ENCODE assay signal across 1 cellular context in the genomic region with DNA sequence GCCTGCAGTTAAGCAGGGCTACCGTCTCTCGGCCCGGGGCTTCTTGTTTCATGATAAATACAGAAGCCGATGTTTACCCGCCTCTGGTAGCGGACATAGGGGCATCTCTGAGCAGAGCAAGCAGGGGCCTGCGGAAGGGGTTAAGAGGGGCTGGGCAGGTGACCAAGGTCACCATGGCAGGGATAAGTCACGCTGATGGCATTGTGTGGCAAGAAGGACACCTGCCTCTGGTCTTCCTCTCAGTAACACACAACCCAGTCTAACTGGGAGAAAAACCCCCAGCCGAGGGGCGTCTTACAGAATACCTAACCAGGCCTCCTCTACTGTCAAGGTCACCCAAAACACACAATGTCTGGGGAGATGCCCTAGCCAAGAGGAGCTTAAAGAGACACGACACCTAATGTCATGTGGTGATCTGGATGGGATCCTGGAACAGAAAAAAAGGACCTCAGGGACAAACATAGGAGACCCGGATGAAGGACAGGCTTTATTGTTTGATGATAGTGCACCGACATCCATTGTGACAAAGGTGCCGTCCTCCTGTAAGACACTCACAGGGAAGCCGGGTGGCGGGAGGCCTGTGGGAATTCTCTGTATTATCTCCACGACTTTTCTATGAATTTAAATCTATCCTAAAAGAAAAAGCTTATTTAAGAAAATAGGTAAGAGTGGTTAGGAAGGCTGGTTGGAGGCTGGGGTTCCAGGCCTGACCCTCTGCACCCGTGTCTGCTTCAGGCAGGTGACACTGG.
TF ChIP-seq lines count a peak whose summit lies in the region.

No MANE protein-coding gene starts in this region.

TF ChIP-seq in HepG2, 621 proteins besides CTCF, POLR2A, EP300 and RAD21 (continued from another document and continues in another):
- TF ChIP-seq CAMTA2 (CRISPR knock-in tag; IDR thresholded peaks at IDR 0.05; ENCODE audit: borderline replicate concordance) (no peak), HOXA7 (CRISPR knock-in tag; IDR thresholded peaks at IDR 0.05) (no peak), RELA (CRISPR knock-in tag; IDR thresholded peaks at IDR 0.05) (no peak), PRMT3 (CRISPR knock-in tag; IDR thresholded peaks at IDR 0.05; ENCODE audit: borderline replicate concordance, low read depth) (no peak), ZNF274 (CRISPR knock-in tag; IDR thresholded peaks at IDR 0.05) (no peak), ZNF10 (CRISPR knock-in tag; IDR thresholded peaks at IDR 0.05; ENCODE audit: borderline replicate concordance, low read depth) (no peak), ZNF543 (CRISPR knock-in tag; IDR thresholded peaks at IDR 0.05) (0 out of 2 replicates have a peak, but pooled peaks have one; percentile 72), ZSCAN21 (CRISPR knock-in tag; IDR thresholded peaks at IDR 0.05; ENCODE audit: borderline replicate concordance) (0 out of 2 replicates have a peak, but pooled peaks have one; percentile 53), ZFP36L2 (CRISPR knock-in tag; IDR thresholded peaks at IDR 0.05) (no peak), KLF16 (CRISPR knock-in tag; IDR thresholded peaks at IDR 0.05) (0 out of 4 replicates have a peak, but pooled peaks of 1 of the 2 experiments have one; percentile 38), ZNF207 (IDR thresholded peaks at IDR 0.05; ENCODE audit: borderline replicate concordance) (no peak), BRD4 (CRISPR knock-in tag; IDR thresholded peaks at IDR 0.05) (no peak), CHD2 (IDR thresholded peaks at IDR 0.05; ENCODE audit: low read depth, low read length) (no peak), POLR2AphosphoS2 (IDR thresholded peaks at IDR 0.05; ENCODE audit: low read depth, low read length) (no peak), TBP (CRISPR knock-in tag; IDR thresholded peaks at IDR 0.05) (no peak), ZNF451 (CRISPR knock-in tag; IDR thresholded peaks at IDR 0.05) (no peak), SP4 (CRISPR knock-in tag; IDR thresholded peaks at IDR 0.05) (0 out of 2 replicates have a peak, but pooled peaks have one; percentile 22), RAD51 (IDR thresholded peaks at IDR 0.05; ENCODE audit: borderline replicate concordance) (no peak), ZNF343 (CRISPR knock-in tag; IDR thresholded peaks at IDR 0.05) (no peak), HIVEP1 (CRISPR knock-in tag; IDR thresholded peaks at IDR 0.05) (no peak), TRIM24 (CRISPR knock-in tag; IDR thresholded peaks at IDR 0.05) (no peak), REL (CRISPR knock-in tag; conservative IDR thresholded peaks at IDR 0.05) (no peak), ZZZ3 (CRISPR knock-in tag; IDR thresholded peaks at IDR 0.05; ENCODE audit: borderline replicate concordance) (no peak), HNRNPL (IDR thresholded peaks at IDR 0.05; ENCODE audit: low read depth, low read length) (peak; percentile 64; the same call in 1 of the 2 replicates), HNRNPK (IDR thresholded peaks at IDR 0.05; ENCODE audit: low read depth, low read length, poor library complexity, severe bottlenecking) (no peak), GPN1 (CRISPR knock-in tag; IDR thresholded peaks at IDR 0.05; ENCODE audit: borderline replicate concordance) (no peak), ZBTB42 (CRISPR knock-in tag; IDR thresholded peaks at IDR 0.05) (no peak), ZNF562 (CRISPR knock-in tag; IDR thresholded peaks at IDR 0.05; ENCODE audit: borderline replicate concordance) (no peak), CEBPB (IDR thresholded peaks at IDR 0.05; ENCODE audit: borderline replicate concordance, low read depth, low read length) (no peak; the same call in 1 of the 2 replicates)
- TF ChIP-seq, protein P1, sequence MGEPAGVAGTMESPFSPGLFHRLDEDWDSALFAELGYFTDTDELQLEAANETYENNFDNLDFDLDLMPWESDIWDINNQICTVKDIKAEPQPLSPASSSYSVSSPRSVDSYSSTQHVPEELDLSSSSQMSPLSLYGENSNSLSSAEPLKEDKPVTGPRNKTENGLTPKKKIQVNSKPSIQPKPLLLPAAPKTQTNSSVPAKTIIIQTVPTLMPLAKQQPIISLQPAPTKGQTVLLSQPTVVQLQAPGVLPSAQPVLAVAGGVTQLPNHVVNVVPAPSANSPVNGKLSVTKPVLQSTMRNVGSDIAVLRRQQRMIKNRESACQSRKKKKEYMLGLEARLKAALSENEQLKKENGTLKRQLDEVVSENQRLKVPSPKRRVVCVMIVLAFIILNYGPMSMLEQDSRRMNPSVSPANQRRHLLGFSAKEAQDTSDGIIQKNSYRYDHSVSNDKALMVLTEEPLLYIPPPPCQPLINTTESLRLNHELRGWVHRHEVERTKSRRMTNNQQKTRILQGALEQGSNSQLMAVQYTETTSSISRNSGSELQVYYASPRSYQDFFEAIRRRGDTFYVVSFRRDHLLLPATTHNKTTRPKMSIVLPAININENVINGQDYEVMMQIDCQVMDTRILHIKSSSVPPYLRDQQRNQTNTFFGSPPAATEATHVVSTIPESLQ (CRISPR knock-in tag; conservative IDR thresholded peaks at IDR 0.05), result no peak
- TF ChIP-seq, protein P2, sequence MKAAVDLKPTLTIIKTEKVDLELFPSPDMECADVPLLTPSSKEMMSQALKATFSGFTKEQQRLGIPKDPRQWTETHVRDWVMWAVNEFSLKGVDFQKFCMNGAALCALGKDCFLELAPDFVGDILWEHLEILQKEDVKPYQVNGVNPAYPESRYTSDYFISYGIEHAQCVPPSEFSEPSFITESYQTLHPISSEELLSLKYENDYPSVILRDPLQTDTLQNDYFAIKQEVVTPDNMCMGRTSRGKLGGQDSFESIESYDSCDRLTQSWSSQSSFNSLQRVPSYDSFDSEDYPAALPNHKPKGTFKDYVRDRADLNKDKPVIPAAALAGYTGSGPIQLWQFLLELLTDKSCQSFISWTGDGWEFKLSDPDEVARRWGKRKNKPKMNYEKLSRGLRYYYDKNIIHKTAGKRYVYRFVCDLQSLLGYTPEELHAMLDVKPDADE (CRISPR knock-in tag; IDR thresholded peaks at IDR 0.05), result no peak
- TF ChIP-seq, protein P3, sequence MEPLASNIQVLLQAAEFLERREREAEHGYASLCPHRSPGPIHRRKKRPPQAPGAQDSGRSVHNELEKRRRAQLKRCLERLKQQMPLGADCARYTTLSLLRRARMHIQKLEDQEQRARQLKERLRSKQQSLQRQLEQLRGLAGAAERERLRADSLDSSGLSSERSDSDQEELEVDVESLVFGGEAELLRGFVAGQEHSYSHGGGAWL (CRISPR knock-in tag; IDR thresholded peaks at IDR 0.05), result no peak; the same call in 1 of the 2 replicates
- TF ChIP-seq, protein P4, sequence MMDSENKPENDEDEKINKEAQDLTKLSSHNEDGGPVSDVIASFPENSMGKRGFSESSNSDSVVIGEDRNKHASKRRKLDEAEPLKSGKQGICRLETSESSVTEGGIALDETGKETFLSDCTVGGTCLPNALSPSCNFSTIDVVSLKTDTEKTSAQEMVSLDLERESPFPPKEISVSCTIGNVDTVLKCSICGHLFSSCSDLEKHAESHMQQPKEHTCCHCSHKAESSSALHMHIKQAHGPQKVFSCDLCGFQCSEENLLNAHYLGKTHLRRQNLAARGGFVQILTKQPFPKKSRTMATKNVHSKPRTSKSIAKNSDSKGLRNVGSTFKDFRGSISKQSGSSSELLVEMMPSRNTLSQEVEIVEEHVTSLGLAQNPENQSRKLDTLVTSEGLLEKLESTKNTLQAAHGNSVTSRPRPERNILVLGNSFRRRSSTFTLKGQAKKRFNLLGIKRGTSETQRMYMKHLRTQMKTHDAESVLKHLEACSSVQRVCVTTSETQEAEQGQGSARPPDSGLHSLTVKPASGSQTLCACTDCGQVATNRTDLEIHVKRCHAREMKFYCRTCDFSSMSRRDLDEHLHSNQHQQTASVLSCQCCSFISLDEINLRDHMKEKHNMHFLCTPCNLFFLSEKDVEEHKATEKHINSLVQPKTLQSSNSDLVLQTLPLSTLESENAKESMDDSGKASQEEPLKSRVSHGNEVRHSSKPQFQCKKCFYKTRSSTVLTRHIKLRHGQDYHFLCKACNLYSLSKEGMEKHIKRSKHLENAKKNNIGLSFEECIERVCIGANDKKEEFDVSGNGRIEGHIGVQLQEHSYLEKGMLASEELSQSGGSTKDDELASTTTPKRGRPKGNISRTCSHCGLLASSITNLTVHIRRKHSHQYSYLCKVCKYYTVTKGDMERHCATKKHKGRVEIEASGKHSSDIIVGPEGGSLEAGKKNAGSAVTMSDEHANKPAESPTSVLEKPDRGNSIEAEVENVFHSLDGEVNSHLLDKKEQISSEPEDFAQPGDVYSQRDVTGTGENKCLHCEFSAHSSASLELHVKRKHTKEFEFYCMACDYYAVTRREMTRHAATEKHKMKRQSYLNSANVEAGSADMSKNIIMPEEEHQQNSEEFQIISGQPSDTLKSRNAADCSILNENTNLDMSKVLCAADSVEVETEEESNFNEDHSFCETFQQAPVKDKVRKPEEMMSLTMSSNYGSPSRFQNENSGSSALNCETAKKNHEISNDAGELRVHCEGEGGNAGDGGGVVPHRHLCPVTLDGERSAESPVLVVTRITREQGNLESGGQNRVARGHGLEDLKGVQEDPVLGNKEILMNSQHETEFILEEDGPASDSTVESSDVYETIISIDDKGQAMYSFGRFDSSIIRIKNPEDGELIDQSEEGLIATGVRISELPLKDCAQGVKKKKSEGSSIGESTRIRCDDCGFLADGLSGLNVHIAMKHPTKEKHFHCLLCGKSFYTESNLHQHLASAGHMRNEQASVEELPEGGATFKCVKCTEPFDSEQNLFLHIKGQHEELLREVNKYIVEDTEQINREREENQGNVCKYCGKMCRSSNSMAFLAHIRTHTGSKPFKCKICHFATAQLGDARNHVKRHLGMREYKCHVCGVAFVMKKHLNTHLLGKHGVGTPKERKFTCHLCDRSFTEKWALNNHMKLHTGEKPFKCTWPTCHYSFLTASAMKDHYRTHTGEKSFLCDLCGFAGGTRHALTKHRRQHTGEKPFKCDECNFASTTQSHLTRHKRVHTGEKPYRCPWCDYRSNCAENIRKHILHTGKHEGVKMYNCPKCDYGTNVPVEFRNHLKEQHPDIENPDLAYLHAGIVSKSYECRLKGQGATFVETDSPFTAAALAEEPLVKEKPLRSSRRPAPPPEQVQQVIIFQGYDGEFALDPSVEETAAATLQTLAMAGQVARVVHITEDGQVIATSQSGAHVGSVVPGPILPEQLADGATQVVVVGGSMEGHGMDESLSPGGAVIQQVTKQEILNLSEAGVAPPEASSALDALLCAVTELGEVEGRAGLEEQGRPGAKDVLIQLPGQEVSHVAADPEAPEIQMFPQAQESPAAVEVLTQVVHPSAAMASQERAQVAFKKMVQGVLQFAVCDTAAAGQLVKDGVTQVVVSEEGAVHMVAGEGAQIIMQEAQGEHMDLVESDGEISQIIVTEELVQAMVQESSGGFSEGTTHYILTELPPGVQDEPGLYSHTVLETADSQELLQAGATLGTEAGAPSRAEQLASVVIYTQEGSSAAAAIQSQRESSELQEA (CRISPR knock-in tag; IDR thresholded peaks at IDR 0.05; ENCODE audit: not compliant biosample characterization), result no peak
- TF ChIP-seq, protein P5, sequence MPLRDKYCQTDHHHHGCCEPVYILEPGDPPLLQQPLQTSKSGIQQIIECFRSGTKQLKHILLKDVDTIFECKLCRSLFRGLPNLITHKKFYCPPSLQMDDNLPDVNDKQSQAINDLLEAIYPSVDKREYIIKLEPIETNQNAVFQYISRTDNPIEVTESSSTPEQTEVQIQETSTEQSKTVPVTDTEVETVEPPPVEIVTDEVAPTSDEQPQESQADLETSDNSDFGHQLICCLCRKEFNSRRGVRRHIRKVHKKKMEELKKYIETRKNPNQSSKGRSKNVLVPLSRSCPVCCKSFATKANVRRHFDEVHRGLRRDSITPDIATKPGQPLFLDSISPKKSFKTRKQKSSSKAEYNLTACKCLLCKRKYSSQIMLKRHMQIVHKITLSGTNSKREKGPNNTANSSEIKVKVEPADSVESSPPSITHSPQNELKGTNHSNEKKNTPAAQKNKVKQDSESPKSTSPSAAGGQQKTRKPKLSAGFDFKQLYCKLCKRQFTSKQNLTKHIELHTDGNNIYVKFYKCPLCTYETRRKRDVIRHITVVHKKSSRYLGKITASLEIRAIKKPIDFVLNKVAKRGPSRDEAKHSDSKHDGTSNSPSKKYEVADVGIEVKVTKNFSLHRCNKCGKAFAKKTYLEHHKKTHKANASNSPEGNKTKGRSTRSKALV (CRISPR knock-in tag; IDR thresholded peaks at IDR 0.05), result no peak
- TF ChIP-seq, protein P6, sequence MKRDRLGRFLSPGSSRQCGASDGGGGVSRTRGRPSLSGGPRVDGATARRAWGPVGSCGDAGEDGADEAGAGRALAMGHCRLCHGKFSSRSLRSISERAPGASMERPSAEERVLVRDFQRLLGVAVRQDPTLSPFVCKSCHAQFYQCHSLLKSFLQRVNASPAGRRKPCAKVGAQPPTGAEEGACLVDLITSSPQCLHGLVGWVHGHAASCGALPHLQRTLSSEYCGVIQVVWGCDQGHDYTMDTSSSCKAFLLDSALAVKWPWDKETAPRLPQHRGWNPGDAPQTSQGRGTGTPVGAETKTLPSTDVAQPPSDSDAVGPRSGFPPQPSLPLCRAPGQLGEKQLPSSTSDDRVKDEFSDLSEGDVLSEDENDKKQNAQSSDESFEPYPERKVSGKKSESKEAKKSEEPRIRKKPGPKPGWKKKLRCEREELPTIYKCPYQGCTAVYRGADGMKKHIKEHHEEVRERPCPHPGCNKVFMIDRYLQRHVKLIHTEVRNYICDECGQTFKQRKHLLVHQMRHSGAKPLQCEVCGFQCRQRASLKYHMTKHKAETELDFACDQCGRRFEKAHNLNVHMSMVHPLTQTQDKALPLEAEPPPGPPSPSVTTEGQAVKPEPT (CRISPR knock-in tag; IDR thresholded peaks at IDR 0.05; ENCODE audit: low read depth), result no peak
- TF ChIP-seq, protein P7, sequence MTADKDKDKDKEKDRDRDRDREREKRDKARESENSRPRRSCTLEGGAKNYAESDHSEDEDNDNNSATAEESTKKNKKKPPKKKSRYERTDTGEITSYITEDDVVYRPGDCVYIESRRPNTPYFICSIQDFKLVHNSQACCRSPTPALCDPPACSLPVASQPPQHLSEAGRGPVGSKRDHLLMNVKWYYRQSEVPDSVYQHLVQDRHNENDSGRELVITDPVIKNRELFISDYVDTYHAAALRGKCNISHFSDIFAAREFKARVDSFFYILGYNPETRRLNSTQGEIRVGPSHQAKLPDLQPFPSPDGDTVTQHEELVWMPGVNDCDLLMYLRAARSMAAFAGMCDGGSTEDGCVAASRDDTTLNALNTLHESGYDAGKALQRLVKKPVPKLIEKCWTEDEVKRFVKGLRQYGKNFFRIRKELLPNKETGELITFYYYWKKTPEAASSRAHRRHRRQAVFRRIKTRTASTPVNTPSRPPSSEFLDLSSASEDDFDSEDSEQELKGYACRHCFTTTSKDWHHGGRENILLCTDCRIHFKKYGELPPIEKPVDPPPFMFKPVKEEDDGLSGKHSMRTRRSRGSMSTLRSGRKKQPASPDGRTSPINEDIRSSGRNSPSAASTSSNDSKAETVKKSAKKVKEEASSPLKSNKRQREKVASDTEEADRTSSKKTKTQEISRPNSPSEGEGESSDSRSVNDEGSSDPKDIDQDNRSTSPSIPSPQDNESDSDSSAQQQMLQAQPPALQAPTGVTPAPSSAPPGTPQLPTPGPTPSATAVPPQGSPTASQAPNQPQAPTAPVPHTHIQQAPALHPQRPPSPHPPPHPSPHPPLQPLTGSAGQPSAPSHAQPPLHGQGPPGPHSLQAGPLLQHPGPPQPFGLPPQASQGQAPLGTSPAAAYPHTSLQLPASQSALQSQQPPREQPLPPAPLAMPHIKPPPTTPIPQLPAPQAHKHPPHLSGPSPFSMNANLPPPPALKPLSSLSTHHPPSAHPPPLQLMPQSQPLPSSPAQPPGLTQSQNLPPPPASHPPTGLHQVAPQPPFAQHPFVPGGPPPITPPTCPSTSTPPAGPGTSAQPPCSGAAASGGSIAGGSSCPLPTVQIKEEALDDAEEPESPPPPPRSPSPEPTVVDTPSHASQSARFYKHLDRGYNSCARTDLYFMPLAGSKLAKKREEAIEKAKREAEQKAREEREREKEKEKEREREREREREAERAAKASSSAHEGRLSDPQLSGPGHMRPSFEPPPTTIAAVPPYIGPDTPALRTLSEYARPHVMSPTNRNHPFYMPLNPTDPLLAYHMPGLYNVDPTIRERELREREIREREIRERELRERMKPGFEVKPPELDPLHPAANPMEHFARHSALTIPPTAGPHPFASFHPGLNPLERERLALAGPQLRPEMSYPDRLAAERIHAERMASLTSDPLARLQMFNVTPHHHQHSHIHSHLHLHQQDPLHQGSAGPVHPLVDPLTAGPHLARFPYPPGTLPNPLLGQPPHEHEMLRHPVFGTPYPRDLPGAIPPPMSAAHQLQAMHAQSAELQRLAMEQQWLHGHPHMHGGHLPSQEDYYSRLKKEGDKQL (CRISPR knock-in tag; IDR thresholded peaks at IDR 0.05; ENCODE audit: low read depth), result 0 out of 2 replicates have a peak, but pooled peaks have one; percentile 15
